10 cellular contexts compared by ENCODE assay signal in the genomic region with DNA sequence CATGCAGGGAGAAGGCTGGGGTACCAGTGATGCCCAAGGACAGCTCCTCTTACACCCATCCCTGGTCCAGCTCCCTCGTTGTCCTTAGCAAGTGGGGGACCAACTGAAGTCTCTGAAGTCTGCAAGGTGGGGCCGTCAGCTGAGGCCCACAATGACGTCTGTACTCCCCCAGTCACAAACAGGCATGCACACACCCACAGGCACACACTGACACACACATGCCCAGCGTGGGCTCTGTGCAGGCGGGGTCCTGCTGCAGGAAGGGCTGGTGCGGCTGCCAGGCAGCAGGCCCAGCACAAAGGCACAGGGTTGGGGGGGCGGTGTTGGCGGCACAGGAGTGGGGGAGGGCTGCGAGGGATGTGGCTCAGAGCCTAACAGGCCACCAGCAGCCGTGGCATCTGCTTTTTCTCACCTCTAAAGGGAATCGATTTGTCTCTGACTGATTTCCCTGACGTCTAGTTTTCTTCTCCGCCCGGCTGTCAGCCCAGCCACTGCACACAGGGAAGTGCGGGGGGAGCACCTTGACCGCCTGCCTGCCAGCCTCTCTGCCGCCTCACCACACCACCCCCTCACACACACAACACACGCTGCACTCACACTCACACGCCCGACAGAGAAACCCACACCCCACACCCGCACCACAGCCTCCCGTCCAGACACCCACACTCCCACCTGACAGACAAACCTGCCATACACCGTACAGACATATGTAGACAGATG.
DNase-seq lines count a peak whose midpoint lies in the region.
"Had no signal": no experiment of that assay in that cellular context is flagged by ENCODE, and none has a peak within 500 bp of the region (broad histone marks: within the 10 kb centered on the region; RNA-seq: fewer than 3 reads in every experiment).

No MANE protein-coding gene starts in this region.

- H3K4me1 Mint-ChIP-seq in activated naive CD4-positive, alpha-beta T cell treated with anti-CD3 and anti-CD28 coated beads, Interleukin-2, amount 50 U/mL, for 24 hours = peaks cover 38% of the 10 kb centered on the region

- peak overlapping the region; percentile 1 for H3K4me3 Mint-ChIP-seq in activated naive CD4-positive, alpha-beta T cell treated with anti-CD3 and anti-CD28 coated beads, Interleukin-2, amount 50 U/mL, for 24 hours
- H3K4me3 Mint-ChIP-seq: B cell had no signal

- H3K27me3 Mint-ChIP-seq in activated naive CD4-positive, alpha-beta T cell treated with anti-CD3 and anti-CD28 coated beads, Interleukin-2, amount 50 U/mL, for 24 hours = no peaks in the 10 kb centered on the region

- H3K4me3 ChIP-seq in stomach smooth muscle (ENCODE audit: low read length in 2 of 2) = peak overlapping the region in 1 of 2 donors; percentile 15
- H3K4me3 ChIP-seq: tibial artery had no signal

- peaks cover 39% of the 10 kb centered on the region for H3K4me1 ChIP-seq in stomach smooth muscle (ENCODE audit: control insufficient read depth, insufficient read depth, low read length)
- H3K4me1 ChIP-seq: tibial artery had no signal

- H3K36me3 ChIP-seq in stomach smooth muscle (ENCODE audit: control insufficient read depth in 2 of 2, insufficient read depth in 2 of 2, low read length in 2 of 2) = no peaks in the 10 kb centered on the region
- H3K36me3 ChIP-seq: tibial artery had no signal

- no peaks in the 10 kb centered on the region for H3K27me3 ChIP-seq in stomach smooth muscle (ENCODE audit: control insufficient read depth in 1 of 2, insufficient read depth in 2 of 2, low read length in 2 of 2)

- peak; percentile 4 to 20 for DNase-seq in activated CD4-positive, alpha-beta T cell treated with anti-CD3 and anti-CD28 coated beads, Interleukin-2, amount 50 U/mL, for 48 hours
- DNase-seq in activated CD4-positive, alpha-beta T cell treated with anti-CD3 and anti-CD28 coated beads for 1 hour = no peak
- DNase-seq in middle frontal gyrus (ENCODE audit: extremely low spot score, low spot score) (peak; percentile 13), KG1 (lab: John Stamatoyannopoulos, UW) (no peak), NOMO-1 (lab: John Stamatoyannopoulos, UW; ENCODE audit: unreplicated experiment in 2 of 2) (no peak), NCI-H526 treated with DMSO at 0.1 percent for 48 hours (lab: John Stamatoyannopoulos, UW) (no peak)

- no peaks in the 10 kb centered on the region for H3K36me3 Mint-ChIP-seq in activated naive CD4-positive, alpha-beta T cell treated with anti-CD3 and anti-CD28 coated beads, Interleukin-2, amount 50 U/mL, for 24 hours

- H3K9me3 ChIP-seq in stomach smooth muscle (ENCODE audit: control insufficient read depth in 2 of 2, low read length in 2 of 2) = no peaks in the 10 kb centered on the region
- H3K9me3 ChIP-seq: tibial artery had no signal

- no peak overlapping the region for H3K27ac Mint-ChIP-seq in activated naive CD4-positive, alpha-beta T cell treated with anti-CD3 and anti-CD28 coated beads, Interleukin-2, amount 50 U/mL, for 24 hours
- H3K27ac Mint-ChIP-seq: B cell had no signal

- peak overlapping the region in 1 of 2 donors; percentile 21 for H3K9ac ChIP-seq in stomach smooth muscle (ENCODE audit: low read length in 2 of 2)

- peak overlapping the region; percentile 69 for H3K27ac ChIP-seq in stomach smooth muscle (ENCODE audit: low read length)
- H3K27ac ChIP-seq: tibial artery had no signal

- H3K9me3 Mint-ChIP-seq in activated naive CD4-positive, alpha-beta T cell treated with anti-CD3 and anti-CD28 coated beads, Interleukin-2, amount 50 U/mL, for 24 hours = no peaks in the 10 kb centered on the region

Comparison
In these comparisons a context has a peak if more than half of its experiments do, and no peak if none do; other contexts are left out.
1. DNase-seq: peak in activated CD4-positive, alpha-beta T cell treated with anti-CD3 and anti-CD28 coated beads, Interleukin-2, amount 50 U/mL, for 48 hours (2 of 2) and middle frontal gyrus (single experiment); none in activated CD4-positive, alpha-beta T cell treated with anti-CD3 and anti-CD28 coated beads for 1 hour (single experiment), KG1 (single experiment), NOMO-1 (0 of 2) and NCI-H526 treated with DMSO at 0.1 percent for 48 hours (single experiment).